Comparison of ENCODE assay signal across 8 cellular contexts in the genomic region with DNA sequence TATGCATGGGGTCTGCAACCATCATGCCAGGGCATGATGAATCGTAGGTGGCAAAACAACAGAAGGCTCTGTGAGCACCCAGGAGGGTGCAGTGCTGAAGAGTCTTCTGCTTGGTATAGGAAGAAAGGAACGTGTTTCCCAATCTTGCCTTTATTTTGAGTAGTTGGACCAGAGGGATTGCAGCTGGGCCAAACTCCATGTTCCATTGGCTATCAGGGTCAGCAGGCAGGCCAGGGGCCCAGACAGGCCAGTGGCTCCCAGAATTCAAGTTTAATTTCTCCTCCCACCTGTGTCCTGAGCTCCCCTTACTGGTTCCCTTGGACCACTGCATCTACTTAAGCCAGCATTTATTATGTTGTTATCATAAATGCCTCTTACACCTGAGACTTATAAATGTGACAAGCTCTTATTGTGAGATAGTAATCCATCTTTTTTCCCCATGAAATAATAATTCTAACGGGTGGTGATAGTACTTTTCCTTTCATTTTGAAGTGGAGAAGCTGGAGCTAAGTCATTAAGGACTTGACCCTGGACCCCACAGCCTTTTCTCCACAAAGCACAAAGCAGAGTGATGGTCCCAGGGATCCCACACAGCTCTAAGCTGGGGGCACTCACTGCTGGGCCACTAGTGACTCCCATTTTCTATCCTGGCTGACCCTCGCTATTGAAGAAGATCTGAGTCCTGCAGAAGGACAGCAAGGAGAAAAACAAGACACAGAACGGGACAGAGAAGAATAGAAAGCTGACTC. TPM values are rescaled to one million over a fixed set of nuclear protein-coding genes. Genes with fewer than 3 reads are reported as not detected.
DNase-seq lines count a peak whose midpoint lies in the region; TF ChIP-seq lines count a peak whose summit lies in the region.

No MANE protein-coding gene starts in this region.

- H3K4me3 Mint-ChIP-seq in CD8-positive, alpha-beta memory T cell, result peak overlapping the region; percentile 93 to 99 (median 97)
- H3K4me3 Mint-ChIP-seq in chondrocyte (ENCODE audit: unreplicated experiment) (peak overlapping the region; percentile 90), neural crest cell (no peak overlapping the region)

- no peaks in the 10 kb centered on the region for H3K9me3 Mint-ChIP-seq in CD8-positive, alpha-beta memory T cell
- peaks cover 8% of the 10 kb centered on the region for H3K9me3 Mint-ChIP-seq in chondrocyte (ENCODE audit: low read depth)
- H3K9me3 Mint-ChIP-seq in neural crest cell, result peaks cover 11% of the 10 kb centered on the region

- H3K4me1 Mint-ChIP-seq in CD8-positive, alpha-beta memory T cell, result peaks cover 72 to 84% (median 84%) of the 10 kb centered on the region in 3 donors
- H3K4me1 Mint-ChIP-seq in chondrocyte (ENCODE audit: low read depth), result peaks cover 37% of the 10 kb centered on the region
- peaks cover 19% of the 10 kb centered on the region for H3K4me1 Mint-ChIP-seq in neural crest cell

- TF ChIP-seq CTCF in chondrocyte (IDR thresholded peaks at IDR 0.05) (peak; percentile 25), neural crest cell (conservative IDR thresholded peaks at IDR 0.05) (no peak)

- peaks cover 3 to 33% (median 9%) of the 10 kb centered on the region in 3 donors for H3K36me3 Mint-ChIP-seq in CD8-positive, alpha-beta memory T cell
- H3K36me3 Mint-ChIP-seq in chondrocyte (ENCODE audit: low read depth) (peaks cover 7% of the 10 kb centered on the region), neural crest cell (ENCODE audit: low read depth) (peaks cover 8% of the 10 kb centered on the region)

- H3K9me3 ChIP-seq in CD8-positive, alpha-beta memory T cell (ENCODE audit: low read length), result no peaks in the 10 kb centered on the region
- H3K9me3 ChIP-seq in KOPT-K1 (ENCODE audit: insufficient read depth, low read length, poor library complexity, severe bottlenecking), result peaks cover 27% of the 10 kb centered on the region

- peaks cover 74% of the 10 kb centered on the region for H3K4me1 ChIP-seq in CD8-positive, alpha-beta memory T cell (ENCODE audit: insufficient read depth, low read length)

- CTCF ChIA-PET in CD8-positive, alpha-beta memory T cell (lab: Charles Lee), result interaction anchor here (0.5 to 2.0 kb wide), 6 partner anchors 10 to 701 kb away, joined by 3 to 19 read pairs (median 3); a partner anchor contains a TSS

- H3K4me3 ChIP-seq in CD8-positive, alpha-beta memory T cell (ENCODE audit: low read length), result peak overlapping the region; percentile 84

- peak overlapping the region; percentile 91 to 100 (median 99) for H3K27ac Mint-ChIP-seq in CD8-positive, alpha-beta memory T cell
- peak overlapping the region; percentile 99 for H3K27ac Mint-ChIP-seq in chondrocyte (ENCODE audit: unreplicated experiment)
- peak overlapping the region; percentile 47 for H3K27ac Mint-ChIP-seq in neural crest cell (ENCODE audit: unreplicated experiment)

- H3K27me3 Mint-ChIP-seq in CD8-positive, alpha-beta memory T cell, result no peaks in the 10 kb centered on the region
- no peaks in the 10 kb centered on the region for H3K27me3 Mint-ChIP-seq in chondrocyte (ENCODE audit: low read depth)
- H3K27me3 Mint-ChIP-seq in neural crest cell (ENCODE audit: low read depth), result no peaks in the 10 kb centered on the region

- H3K27me3 ChIP-seq in CD8-positive, alpha-beta memory T cell (ENCODE audit: insufficient read depth, low read length, poor library complexity, severe bottlenecking), result no peaks in the 10 kb centered on the region

- H3K27ac ChIP-seq in CD8-positive, alpha-beta memory T cell (ENCODE audit: low read depth, low read length), result peak overlapping the region; percentile 94
- H3K27ac ChIP-seq in KOPT-K1 (ENCODE audit: low read depth, low read length, poor library complexity, severe bottlenecking), result peak overlapping the region; percentile 90

- POLR2A ChIA-PET in CD8-positive, alpha-beta memory T cell (lab: Charles Lee), result interaction anchor here (0.5 to 1.5 kb wide), 5 partner anchors 15 to 645 kb away, joined by 3 to 16 read pairs (median 5); a partner anchor contains a TSS

- no peak for DNase-seq in CD8-positive, alpha-beta memory T cell
- DNase-seq in chondrocyte (ENCODE audit: low spot score) (no peak), neural crest cell (ENCODE audit: low read depth, low spot score) (no peak), amniotic stem cell (lab: John Stamatoyannopoulos, UW) (no peak)
- DNase-seq in activated CD8-positive, alpha-beta memory T cell treated with anti-CD3 and anti-CD28 coated beads, Interleukin-2, amount 50 U/mL, for 48 hours, result no peak
- DNase-seq in stimulated activated CD4-positive, alpha-beta T cell treated with anti-CD3 and anti-CD28 coated beads, Interleukin-4, amount 100 ng/mL, for 24 hours, result no peak
- DNase-seq in stimulated activated CD4-positive, alpha-beta T cell treated with anti-CD3 and anti-CD28 coated beads, Interleukin-12 subunit alpha, Interleukin-12 subunit beta, amount 100 ng/mL, for 4 hours, result no peak

- peaks cover 7% of the 10 kb centered on the region for H3K36me3 ChIP-seq in CD8-positive, alpha-beta memory T cell (ENCODE audit: insufficient read depth, low read length)
- peaks cover 21% of the 10 kb centered on the region for H3K36me3 ChIP-seq in KOPT-K1 (ENCODE audit: insufficient read depth, low read length)

RNA-seq across cellular contexts. Expression of a gene that starts 0.8 kb away (rescaled TPM):
- 10 to 100 TPM; 10.8 to 11.2 TPM for total RNA-seq in CD8-positive, alpha-beta memory T cell
- 10.1 TPM for polyA plus RNA-seq in CD8-positive, alpha-beta memory T cell
- total RNA-seq in chondrocyte (7.1 to 7.4 TPM (median 7.2 TPM) in 3 replicates), neural crest cell (0.77 and 0.80 TPM in 2 replicates)

RNA-seq across cellular contexts. Expression of a gene that starts 31.3 kb away (rescaled TPM):
- total RNA-seq in CD8-positive, alpha-beta memory T cell, result not detected
- polyA plus RNA-seq in CD8-positive, alpha-beta memory T cell, result not detected
- total RNA-seq in chondrocyte (not detected in 3 replicates), neural crest cell (not detected in 2 replicates)

Comparison
In these comparisons a context has a peak if more than half of its experiments do, and no peak if none do; other contexts are left out.
1. H3K27ac Mint-ChIP-seq: peak in every context shown above with its lines; median percentile 99 in CD8-positive, alpha-beta memory T cell; 99 in chondrocyte; 47 in neural crest cell.